ENCODE assay signal across 31 cellular contexts in genomic region chr9:14487547-14488185, GRCh38.
"Had no signal": no experiment of that assay in that cellular context is flagged by ENCODE, and none has a peak within 500 bp of the region (broad histone marks: within the 10 kb centered on the region; RNA-seq: fewer than 3 reads in every experiment).

No MANE protein-coding gene starts in this region.

- H3K27me3 ChIP-seq: ascending aorta, breast epithelium, cardiac muscle cell, colonic mucosa, esophagus squamous epithelium, gastroesophageal sphincter had no signal

- ATAC-seq: activated CD4-positive, alpha-beta T cell treated with anti-CD3 and anti-CD28 coated beads for 36 hours; activated CD8-positive, alpha-beta memory T cell treated with anti-CD3 and anti-CD28 coated beads, Interleukin-2, amount 10 ng/mL, durations not matched to agents 7 days and 5 days; activated CD8-positive, alpha-beta T cell treated with anti-CD3 and anti-CD28 coated beads, Interleukin-2, amount 10 ng/mL, durations not matched to agents 7 days and 5 days; activated naive CD4-positive, alpha-beta T cell treated with anti-CD3 and anti-CD28 coated beads, Interleukin-2, amount 50 U/mL, for 72 hours; activated T-cell treated with anti-CD3 and anti-CD28 coated beads, Interleukin-2, amount 50 U/mL, for 72 hours; gastroesophageal sphincter; T-helper 17 cell had no signal

- DNase-seq: activated CD4-positive, alpha-beta memory T cell treated with anti-CD3 and anti-CD28 coated beads for 36 hours; activated CD4-positive, alpha-beta T cell treated with anti-CD3 and anti-CD28 coated beads for 36 hours; activated CD4-positive, alpha-beta T cell treated with anti-CD3 and anti-CD28 coated beads, Interleukin-2, amount 10 ng/mL, durations not matched to agents 24 days and 14 days; activated CD4-positive, CD25-positive, alpha-beta regulatory T cell; activated CD4-positive, CD25-positive, alpha-beta regulatory T cell treated with anti-CD3 and anti-CD28 coated beads, Interleukin-2, amount 50 U/mL, for 72 hours; activated CD8-positive, alpha-beta memory T cell treated with anti-CD3 and anti-CD28 coated beads, Interleukin-2, amount 10 ng/mL, durations not matched to agents 7 days and 5 days; activated CD8-positive, alpha-beta memory T cell treated with anti-CD3 and anti-CD28 coated beads, Interleukin-2, amount 50 U/mL, for 4 hours; activated CD8-positive, alpha-beta T cell treated with anti-CD3 and anti-CD28 coated beads, Interleukin-2, amount 10 ng/mL, durations not matched to agents 7 days and 5 days; activated gamma-delta T cell; activated naive CD4-positive, alpha-beta T cell; activated naive CD4-positive, alpha-beta T cell treated with anti-CD3 and anti-CD28 coated beads, Interleukin-2, amount 10 ng/mL, durations not matched to agents 7 days and 5 days; activated naive CD8-positive, alpha-beta T cell treated with anti-CD3 and anti-CD28 coated beads, Interleukin-2, amount 10 ng/mL, durations not matched to agents 7 days and 5 days; activated T-cell treated with anti-CD3 and anti-CD28 coated beads, Interleukin-2, amount 50 U/mL, for 1 hour; activated T-cell treated with anti-CD3 and anti-CD28 coated beads, Interleukin-2, amount 50 U/mL, for 72 hours; central memory CD4-positive, alpha-beta T cell; cerebellar nuclear complex; colonic mucosa; effector CD8-positive, alpha-beta T cell; esophagus squamous epithelium; foreskin melanocyte; T-helper 1 cell; T-helper 17 cell; T1000 had no signal

- H3K9me3 ChIP-seq: ascending aorta, breast epithelium, colonic mucosa, esophagus squamous epithelium, gastroesophageal sphincter had no signal

- H3K4me1 ChIP-seq: ascending aorta, breast epithelium, colonic mucosa, esophagus squamous epithelium, gastroesophageal sphincter had no signal

- H3K4me1 Mint-ChIP-seq: activated CD4-positive, alpha-beta T cell treated with anti-CD3 and anti-CD28 coated beads for 36 hours; activated CD4-positive, alpha-beta T cell treated with anti-CD3 and anti-CD28 coated beads, Interleukin-2, amount 10 ng/mL, durations not matched to agents 24 days and 14 days; activated CD8-positive, alpha-beta memory T cell treated with anti-CD3 and anti-CD28 coated beads, Interleukin-2, amount 10 ng/mL, durations not matched to agents 7 days and 5 days; activated naive CD4-positive, alpha-beta T cell treated with anti-CD3 and anti-CD28 coated beads, Interleukin-2, amount 10 ng/mL, durations not matched to agents 7 days and 5 days; activated naive CD8-positive, alpha-beta T cell treated with anti-CD3 and anti-CD28 coated beads, Interleukin-2, amount 10 ng/mL, durations not matched to agents 7 days and 5 days; brain; T-helper 17 cell had no signal

- H3K27ac Mint-ChIP-seq: activated CD4-positive, alpha-beta memory T cell treated with anti-CD3 and anti-CD28 coated beads for 36 hours; activated CD4-positive, alpha-beta T cell treated with anti-CD3 and anti-CD28 coated beads for 36 hours; activated CD4-positive, alpha-beta T cell treated with anti-CD3 and anti-CD28 coated beads, Interleukin-2, amount 10 ng/mL, durations not matched to agents 24 days and 14 days; activated CD8-positive, alpha-beta memory T cell treated with anti-CD3 and anti-CD28 coated beads, Interleukin-2, amount 10 ng/mL, durations not matched to agents 7 days and 5 days; activated CD8-positive, alpha-beta T cell treated with anti-CD3 and anti-CD28 coated beads, Interleukin-2, amount 10 ng/mL, durations not matched to agents 7 days and 5 days; activated naive CD4-positive, alpha-beta T cell treated with anti-CD3 and anti-CD28 coated beads, Interleukin-2, amount 10 ng/mL, durations not matched to agents 7 days and 5 days; activated naive CD4-positive, alpha-beta T cell treated with anti-CD3 and anti-CD28 coated beads, Interleukin-2, amount 50 U/mL, for 72 hours; activated naive CD8-positive, alpha-beta T cell treated with anti-CD3 and anti-CD28 coated beads, Interleukin-2, amount 10 ng/mL, durations not matched to agents 7 days and 5 days; brain; T-helper 17 cell; T-helper 2 cell treated with Interferon-gamma antibody and Interleukin-4, amounts not matched to agents 5 μg/mL and 100 μg/mL, for 36 hours had no signal

- H3K27ac ChIP-seq: ascending aorta, breast epithelium, cardiac muscle cell, colonic mucosa, epithelial cell of prostate, esophagus squamous epithelium, gastroesophageal sphincter had no signal

- H3K36me3 Mint-ChIP-seq: activated CD4-positive, alpha-beta memory T cell treated with anti-CD3 and anti-CD28 coated beads for 36 hours; activated CD8-positive, alpha-beta memory T cell treated with anti-CD3 and anti-CD28 coated beads, Interleukin-2, amount 10 ng/mL, durations not matched to agents 7 days and 5 days; activated naive CD4-positive, alpha-beta T cell treated with anti-CD3 and anti-CD28 coated beads, Interleukin-2, amount 10 ng/mL, durations not matched to agents 7 days and 5 days; activated naive CD4-positive, alpha-beta T cell treated with anti-CD3 and anti-CD28 coated beads, Interleukin-2, amount 50 U/mL, for 72 hours; activated naive CD8-positive, alpha-beta T cell treated with anti-CD3 and anti-CD28 coated beads, Interleukin-2, amount 10 ng/mL, durations not matched to agents 7 days and 5 days; brain had no signal

- H3K9me3 Mint-ChIP-seq: activated CD4-positive, alpha-beta memory T cell treated with anti-CD3 and anti-CD28 coated beads for 36 hours; activated CD4-positive, alpha-beta T cell treated with anti-CD3 and anti-CD28 coated beads, Interleukin-2, amount 10 ng/mL, durations not matched to agents 24 days and 14 days; activated naive CD4-positive, alpha-beta T cell treated with anti-CD3 and anti-CD28 coated beads, Interleukin-2, amount 10 ng/mL, durations not matched to agents 7 days and 5 days; activated naive CD4-positive, alpha-beta T cell treated with anti-CD3 and anti-CD28 coated beads, Interleukin-2, amount 50 U/mL, for 72 hours; activated naive CD8-positive, alpha-beta T cell treated with anti-CD3 and anti-CD28 coated beads, Interleukin-2, amount 10 ng/mL, durations not matched to agents 7 days and 5 days; activated T-cell treated with anti-CD3 and anti-CD28 coated beads, Interleukin-2, amount 50 U/mL, for 72 hours; T-helper 2 cell treated with Interferon-gamma antibody and Interleukin-4, amounts not matched to agents 5 μg/mL and 100 μg/mL, for 36 hours had no signal

- H3K27me3 Mint-ChIP-seq: activated CD4-positive, alpha-beta T cell treated with anti-CD3 and anti-CD28 coated beads, Interleukin-2, amount 10 ng/mL, durations not matched to agents 24 days and 14 days; activated naive CD4-positive, alpha-beta T cell treated with anti-CD3 and anti-CD28 coated beads, Interleukin-2, amount 10 ng/mL, durations not matched to agents 7 days and 5 days; brain had no signal

- H3K4me3 Mint-ChIP-seq: activated CD4-positive, alpha-beta memory T cell treated with anti-CD3 and anti-CD28 coated beads for 36 hours; activated CD4-positive, alpha-beta T cell treated with anti-CD3 and anti-CD28 coated beads for 36 hours; activated CD4-positive, alpha-beta T cell treated with anti-CD3 and anti-CD28 coated beads, Interleukin-2, amount 10 ng/mL, durations not matched to agents 24 days and 14 days; activated CD8-positive, alpha-beta memory T cell treated with anti-CD3 and anti-CD28 coated beads, Interleukin-2, amount 10 ng/mL, durations not matched to agents 7 days and 5 days; activated CD8-positive, alpha-beta T cell treated with anti-CD3 and anti-CD28 coated beads, Interleukin-2, amount 10 ng/mL, durations not matched to agents 7 days and 5 days; activated naive CD4-positive, alpha-beta T cell treated with anti-CD3 and anti-CD28 coated beads, Interleukin-2, amount 10 ng/mL, durations not matched to agents 7 days and 5 days; activated naive CD8-positive, alpha-beta T cell treated with anti-CD3 and anti-CD28 coated beads, Interleukin-2, amount 10 ng/mL, durations not matched to agents 7 days and 5 days; activated T-cell treated with anti-CD3 and anti-CD28 coated beads, Interleukin-2, amount 50 U/mL, for 72 hours; brain; T-helper 17 cell; T-helper 2 cell treated with Interferon-gamma antibody and Interleukin-4, amounts not matched to agents 5 μg/mL and 100 μg/mL, for 36 hours had no signal

- H3K36me3 ChIP-seq: ascending aorta, breast epithelium, cardiac muscle cell, colonic mucosa, esophagus squamous epithelium, gastroesophageal sphincter had no signal

- H3K4me3 ChIP-seq: ascending aorta, breast epithelium, cardiac muscle cell, colonic mucosa, esophagus squamous epithelium, gastroesophageal sphincter had no signal
